Comparison of ENCODE assay signal across 18 cellular contexts in the genomic region with DNA sequence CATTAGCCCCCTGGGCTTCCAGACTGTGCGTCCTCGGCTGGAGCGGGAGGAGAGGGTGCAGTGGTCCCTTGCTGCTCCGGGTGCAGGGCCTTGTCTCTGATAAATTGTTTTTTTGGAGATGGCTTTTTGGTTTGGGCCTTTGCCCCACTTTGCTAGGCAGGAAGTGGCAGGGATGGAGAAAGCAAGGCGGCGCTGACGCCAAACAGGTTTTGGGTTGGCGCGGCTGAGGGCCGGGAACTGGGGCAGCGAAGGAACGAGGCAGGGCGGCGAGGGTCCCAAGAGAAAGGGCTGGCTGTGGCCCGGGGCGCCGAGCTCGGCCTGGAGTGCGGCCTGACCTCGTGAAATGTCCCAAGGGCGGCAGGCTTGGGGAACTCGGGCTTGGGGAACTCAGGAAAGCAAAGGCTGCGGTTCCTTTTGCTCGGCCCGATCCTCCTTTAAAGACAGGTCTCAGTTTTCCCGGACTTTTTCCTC. TPM values are rescaled to one million over a fixed set of nuclear protein-coding genes. Genes with fewer than 3 reads are reported as not detected.
DNase-seq lines count a peak whose midpoint lies in the region; ATAC-seq, FAIRE-seq and TF ChIP-seq lines count a peak whose summit lies in the region.
"Had no signal": no experiment of that assay in that cellular context is flagged by ENCODE, and none has a peak within 500 bp of the region (broad histone marks: within the 10 kb centered on the region; RNA-seq: fewer than 3 reads in every experiment).

No MANE protein-coding gene starts in this region.

- H3K79me2 ChIP-seq in H1 (ENCODE audit: control insufficient read depth in 1 of 2, insufficient read depth in 2 of 2, low read length in 2 of 2), result no peaks in the 10 kb centered on the region
- H3K79me2 ChIP-seq in GM23248 (ENCODE audit: insufficient read depth), result no peaks in the 10 kb centered on the region

- peaks cover 9% of the 10 kb centered on the region; the same call in 1 of the 2 replicates for H3K23me2 ChIP-seq in H1 (ENCODE audit: low read depth, low read length)

- no peak overlapping the region for H4K5ac ChIP-seq in H1 (ENCODE audit: insufficient read length, low read depth, low read length)

- H3K9ac ChIP-seq in H1 (replicated peaks in 1 of 4; ENCODE audit: extremely low read depth in 1 of 4, low read depth in 3 of 4, low read length in 3 of 4), result no peak overlapping the region
- no peak overlapping the region for H3K9ac ChIP-seq in GM23248

- H3K18ac ChIP-seq in H1 (ENCODE audit: extremely low read depth, low read length), result peak overlapping the region; percentile 32; the same call in 1 of the 2 replicates

- no peak overlapping the region for H4K8ac ChIP-seq in H1 (ENCODE audit: extremely low read depth, insufficient read depth, low read length)

- no peak overlapping the region for H3K14ac ChIP-seq in H1 (ENCODE audit: insufficient read length)

- TF ChIP-seq POLR2A in H1 (IDR thresholded peaks at IDR 0.05; ENCODE audit: control extremely low read depth in 1 of 2, low read depth in 2 of 2, low read length in 2 of 2), result no peak

- H3K9me3 ChIP-seq in H1 (ENCODE audit: insufficient read depth in 2 of 2, low read depth in 1 of 2, low read length in 1 of 2), result no peaks in the 10 kb centered on the region
- H3K9me3 ChIP-seq in GM23248 (ENCODE audit: low read depth), result no peaks in the 10 kb centered on the region
- no peaks in the 10 kb centered on the region for H3K9me3 ChIP-seq in MG63
- H3K9me3 ChIP-seq: thyroid gland had no signal

- H3K4me3 Mint-ChIP-seq in IgD-negative memory B cell, result peak overlapping the region in 2 of 4 donors; percentile 45 to 89
- H3K4me3 Mint-ChIP-seq in neural crest cell, result peak overlapping the region; percentile 71

- peaks cover 14 to 23% (median 15%) of the 10 kb centered on the region in 3 donors for H3K4me1 Mint-ChIP-seq in IgD-negative memory B cell
- peaks cover 13% of the 10 kb centered on the region for H3K4me1 Mint-ChIP-seq in neural crest cell

- POLR2A ChIA-PET in GM10248 (lab: Yijun Ruan, JAX), result no interaction called here
- POLR2A ChIA-PET in H1 (lab: Charles Lee; ENCODE audit: partially characterized antibody), result interaction anchor here (1.0 kb wide), 1 partner anchor 18 kb away, joined by 3 read pairs; no protein-coding TSS in a partner anchor

- no peak overlapping the region for H2BK15ac ChIP-seq in H1 (ENCODE audit: low read length)

- H3K9me3 Mint-ChIP-seq in IgD-negative memory B cell, result peaks cover 0 to 11% (median 0%) of the 10 kb centered on the region in 3 donors
- H3K9me3 Mint-ChIP-seq in neural crest cell, result no peaks in the 10 kb centered on the region

- CTCF ChIA-PET in GM10248 (lab: Yijun Ruan, JAX), result no interaction called here
- CTCF ChIA-PET in H1 (lab: Charles Lee; ENCODE audit: partially characterized antibody), result interaction anchor here (1.4 kb wide), 1 partner anchor 25 kb away, joined by 5 read pairs; no protein-coding TSS in a partner anchor

- peaks cover 10 to 56% (median 28%) of the 10 kb centered on the region in 4 experiments for H3K4me1 ChIP-seq in H1 (replicated peaks in 1 of 4; ENCODE audit: control insufficient read depth in 3 of 4, insufficient read depth in 4 of 4, low read length in 3 of 4)
- 0 out of 2 replicates have a peak, but pooled peaks cover 5% of the 10 kb centered on the region for H3K4me1 ChIP-seq in GM23248 (ENCODE audit: insufficient read depth)

- H3K36me3 Mint-ChIP-seq in IgD-negative memory B cell (peaks cover 2% of the 10 kb centered on the region), neural crest cell (ENCODE audit: low read depth) (no peaks in the 10 kb centered on the region)

- WGBS in H1 (ENCODE audit: extremely low coverage in 1 of 2, insufficient coverage in 1 of 2, insufficient read length in 1 of 2, insufficient replicate concordance in 2 of 2, low coverage in 1 of 2, low lambda C conversion rate in 2 of 2, missing lambda C conversion rate in 1 of 2), 2 experiments, result 0% methylated on average over 20 of the region's 26 CpGs; no CpG with 5 or more reads in 1 of the 2 experiments
- WGBS in GM23248 (ENCODE audit: low coverage in 1 of 2, low lambda C conversion rate in 2 of 2, missing lambda C conversion rate in 2 of 2), 2 experiments, result 72 to 75% methylated on average over 26 of the region's 26 CpGs

- H3K56ac ChIP-seq in H1 (replicated peaks; ENCODE audit: insufficient read length, low read depth, low read length), result no peak overlapping the region

- no peak for TF ChIP-seq CTCF in GM10248 (IDR thresholded peaks at IDR 0.05; ENCODE audit: control extremely low read depth, extremely low read depth, low read depth, missing control alignments)
- no peak for TF ChIP-seq CTCF in H1 (IDR thresholded peaks at IDR 0.05; ENCODE audit: control extremely low read depth in 1 of 3, insufficient read depth in 1 of 3, low read depth in 1 of 3, low read length in 3 of 3)
- no peak for TF ChIP-seq CTCF in neural crest cell (conservative IDR thresholded peaks at IDR 0.05)

- H2AFZ ChIP-seq in H1 (ENCODE audit: low read length), result no peak overlapping the region
- no peak overlapping the region for H2AFZ ChIP-seq in GM23248

- no peak overlapping the region for H3K23ac ChIP-seq in H1 (ENCODE audit: insufficient read length)

- no peak overlapping the region for H3K27ac ChIP-seq in H1 (ENCODE audit: low read depth, low read length)
- H3K27ac ChIP-seq in GM23248, result no peak overlapping the region
- H3K27ac ChIP-seq: thyroid gland had no signal

- TF ChIP-seq RAD21 in H1 (IDR thresholded peaks at IDR 0.05 in 1 of 2, conservative IDR thresholded peaks at IDR 0.05 in 1 of 2; ENCODE audit: low read depth in 2 of 2, low read length in 2 of 2), result no peak

- H3K4me3 ChIP-seq in H1 (ENCODE audit: extremely low read depth in 1 of 4, insufficient read depth in 2 of 4, low read depth in 3 of 4, low read length in 4 of 4) (peak overlapping the region in 1 of 4 experiments; percentile 46; a peak in 3 of 8 replicates), GM23248 (no peak overlapping the region), MG63 (no peak overlapping the region)
- H3K4me3 ChIP-seq: thyroid gland had no signal

- FAIRE-seq in H1 (lab: Jason Lieb, UNC), result no peak
- FAIRE-seq: endothelial cell of umbilical vein, frontal cortex, H54, islet of Langerhans had no signal

- no peak for TF ChIP-seq EP300 in H1 (IDR thresholded peaks at IDR 0.05; ENCODE audit: borderline replicate concordance in 1 of 2, low read depth in 2 of 2, low read length in 2 of 2)

- no peaks in the 10 kb centered on the region for H3K79me1 ChIP-seq in H1 (ENCODE audit: low read depth, low read length)

- no peak overlapping the region for H2BK20ac ChIP-seq in H1 (ENCODE audit: low read length)

- no peak overlapping the region for H2BK5ac ChIP-seq in H1 (ENCODE audit: low read depth, low read length)

- H4K20me1 ChIP-seq in H1 (replicated peaks in 1 of 2; ENCODE audit: control insufficient read depth in 1 of 2, insufficient read depth in 2 of 2, low read length in 2 of 2) (peaks cover 11 to 25% of the 10 kb centered on the region in 2 experiments), GM23248 (ENCODE audit: insufficient read depth) (no peaks in the 10 kb centered on the region)

- H4K91ac ChIP-seq in H1 (replicated peaks; ENCODE audit: insufficient read length, low read length), result no peak overlapping the region

- DNase-seq in GM10248 (ENCODE audit: extremely low spot score) (peak; percentile 21), H1 (ENCODE audit: low read depth in 1 of 2, low spot score in 2 of 2) (peak in 1 of 2 experiments; percentile 74), neural crest cell (ENCODE audit: low read depth, low spot score) (no peak), GM23248 (no peak), MG63 (no peak)
- DNase-seq: IMR-90, mesenchymal stem cell, NCI-H82, thyroid gland had no signal

- no peak for ATAC-seq in HG03565 (IDR thresholded peaks at IDR 0.05; ENCODE audit: unreplicated experiment)
- no peak for ATAC-seq in HG03439 (IDR thresholded peaks at IDR 0.05; ENCODE audit: unreplicated experiment)

- peaks cover 0 to 9% (median 0%) of the 10 kb centered on the region in 4 experiments; a peak in 1 of 8 replicates for H3K36me3 ChIP-seq in H1 (ENCODE audit: control insufficient read depth in 2 of 4, insufficient read depth in 4 of 4, low read length in 3 of 4)
- H3K36me3 ChIP-seq in GM23248 (ENCODE audit: low read depth), result no peaks in the 10 kb centered on the region
- H3K36me3 ChIP-seq in MG63, result no peaks in the 10 kb centered on the region
- H3K36me3 ChIP-seq: thyroid gland had no signal

- no peak overlapping the region for H2BK120ac ChIP-seq in H1 (replicated peaks; ENCODE audit: low read depth, low read length)

- H3K27me3 ChIP-seq in H1 (replicated peaks in 1 of 4; ENCODE audit: control insufficient read depth in 3 of 4, extremely low read depth in 1 of 4, insufficient read depth in 3 of 4, low read length in 3 of 4) (peaks cover 76 to 98% (median 89%) of the 10 kb centered on the region in 4 experiments), GM23248 (replicated peaks; ENCODE audit: insufficient read depth) (peaks cover 65% of the 10 kb centered on the region), MG63 (no peaks in the 10 kb centered on the region)

- no peak overlapping the region for H2AK5ac ChIP-seq in H1 (ENCODE audit: low read depth, low read length)

- H2BK12ac ChIP-seq in H1 (ENCODE audit: low read depth, low read length), result no peak overlapping the region

- H3F3A ChIP-seq in GM23248 (ENCODE audit: insufficient read depth), result no peaks in the 10 kb centered on the region

- in situ Hi-C loops in GM23248 (cut with MboI), result no loop called here

- H3K9me2 ChIP-seq in GM23248 (ENCODE audit: insufficient read depth), result no peaks in the 10 kb centered on the region

- H3K27me3 Mint-ChIP-seq in IgD-negative memory B cell (peaks cover 49% of the 10 kb centered on the region), neural crest cell (ENCODE audit: low read depth) (peaks cover 92% of the 10 kb centered on the region)

- no peak overlapping the region for H3K4ac ChIP-seq in H1 (replicated peaks; ENCODE audit: insufficient read length, low read depth, low read length)

- H3K4me2 ChIP-seq in H1 (ENCODE audit: insufficient read depth in 1 of 2, low read depth in 2 of 2, low read length in 2 of 2) (peak overlapping the region; percentile 15 to 68), GM23248 (ENCODE audit: unreplicated experiment) (no peak overlapping the region)

- H3K27ac Mint-ChIP-seq in IgD-negative memory B cell (peak overlapping the region; percentile 86 to 97 (median 88)), neural crest cell (ENCODE audit: unreplicated experiment) (no peak overlapping the region)

RNA-seq across cellular contexts. Expression of a gene that starts 4.1 kb away (rescaled TPM):
- not detected for polyA plus RNA-seq in IgD-negative memory B cell
- total RNA-seq in H1 (2021; fragmentation: NEBNext Ultra II Directional; extraction: Animal tissue kit (Norgen Biotek cat#: 25700)), result 0.11 and 0.17 TPM in 2 replicates
- polyA plus RNA-seq in H1 (2011; rRNA removed), result 0.72 and 0.86 TPM in 2 replicates
- 0.66 TPM for polyA plus RNA-seq in H1 (2011; cell fraction: cytosol; rRNA removed)
- 0.20 TPM for polyA plus RNA-seq in H1 (2011; cell fraction: nucleus; rRNA removed)
- polyA plus RNA-seq in H1 (2012, experiment 1 of 2), result 0.31 to 0.59 TPM (median 0.37 TPM) in 3 of 4 replicates, not detected in the other
- 0.66 TPM for polyA plus RNA-seq in H1 (2012, experiment 2 of 2)
- polyA plus RNA-seq in H1 (2013, experiment 1 of 2), result 0.34 TPM
- polyA plus RNA-seq in H1 (2013, experiment 2 of 2), result 0.20 TPM
- polyA minus RNA-seq in H1 (2011; rRNA and poly(A)+ RNA removed), result 0.49 TPM in 1 of 2 replicates, not detected in the other
- not detected for polyA minus RNA-seq in H1 (2011; cell fraction: cytosol; rRNA and poly(A)+ RNA removed)
- polyA minus RNA-seq in H1 (2011; cell fraction: nucleus; rRNA and poly(A)+ RNA removed), result 0.50 TPM
- total RNA-seq in neural crest cell, result 0.19 TPM in 1 of 2 replicates, not detected in the other
- not detected in 2 replicates for total RNA-seq in GM23248 (2014; rRNA removed; shearing (Covaris generic))
- not detected in 2 replicates for polyA plus RNA-seq in GM23248 (2016; fragmentation: Nextera tagmentation; extraction: Ambion mirVana)
- total RNA-seq in MG63 (2014; rRNA removed; shearing (Covaris generic); ENCODE audit: low replicate concordance), result 0.49 and 0.74 TPM in 2 replicates
- total RNA-seq: endothelial cell of umbilical vein; IMR-90; omental fat pad; T-helper 1 cell treated with Interleukin-12 subunit alpha and Interleukin-12 subunit beta and Interleukin-4 antibody, amounts not matched to agents 30 ng/mL and 1 ng/mL, for 36 hours; thyroid gland had no signal
- polyA plus RNA-seq: endothelial cell of umbilical vein, IMR-90 had no signal
